ENCODE assay signal across 8 cellular contexts in genomic region chr6:13574571-13575376, GRCh38. TPM values are rescaled to one million over a fixed set of nuclear protein-coding genes. Genes with fewer than 3 reads are reported as not detected.
DNase-seq lines count a peak whose midpoint lies in the region; ATAC-seq and TF ChIP-seq lines count a peak whose summit lies in the region.

TSS of gene SIRT5 (plus strand) at chr6:13574601. CDS start at chr6:13584111, 9,510 bp downstream.

- WGBS in lower leg skin, 2 donors = 0 to 1% methylated on average over 43 to 50 of the region's 52 CpGs

- peak within 1 kb of the TSS; percentile 95 to 99 (median 97) for H3K27ac Mint-ChIP-seq in CD14-positive monocyte

- peaks cover 0 to 5% of the 10 kb centered on the region in 2 donors for H3K36me3 Mint-ChIP-seq in CD14-positive monocyte

- TF ChIP-seq POLR2A in lower leg skin (IDR thresholded peaks at IDR 0.05) = no peak

- H3K4me1 Mint-ChIP-seq in CD14-positive monocyte = peaks cover 18% of the 10 kb centered on the region

- no peak for TF ChIP-seq CTCF in CD14-positive monocyte (IDR thresholded peaks at IDR 0.05)
- TF ChIP-seq CTCF in lower leg skin (IDR thresholded peaks at IDR 0.05) = no peak

- intact Hi-C loops in CD14-positive monocyte (cut with micrococcal nuclease) (loop anchor here (5.0 to 10.0 kb wide), 5 partner anchors 43 to 237 kb away; partner anchors contain the start of genes GFOD1 (in 2 of the 2) and NOL7 (in 1 of the 2)), lower leg skin (cut with DNase I; ENCODE audit: low total_unique reads) (no loop called here)

- H3K27me3 Mint-ChIP-seq in CD14-positive monocyte (ENCODE audit: low read depth in 3 of 3) = peaks cover 4 to 6% (median 4%) of the 10 kb centered on the region in 3 donors

- H3K4me3 ChIP-seq in lower leg skin (ENCODE audit: low read depth, poor library complexity, severe bottlenecking) = peak within 1 kb of the TSS; percentile 60

- peaks cover 0 to 3% (median 0%) of the 10 kb centered on the region in 7 donors for H3K9me3 Mint-ChIP-seq in CD14-positive monocyte

- peak; percentile 64 for ATAC-seq in GM19328 (IDR thresholded peaks at IDR 0.05; ENCODE audit: unreplicated experiment)
- ATAC-seq in HG03469 (IDR thresholded peaks at IDR 0.05; ENCODE audit: unreplicated experiment) = peak; percentile 31

- peak within 1 kb of the TSS; percentile 96 to 97 for H3K4me3 Mint-ChIP-seq in CD14-positive monocyte

- peak; percentile 75 for DNase-seq in CD14-positive monocyte (ENCODE audit: low spot score)
- peak; percentile 96 to 98 for DNase-seq in NCI-H526 (lab: John Stamatoyannopoulos, UW)
- DNase-seq in activated CD4-positive, alpha-beta T cell treated with anti-CD3 and anti-CD28 coated beads, Interleukin-2, amount 50 U/mL, for 1 hour = peak; percentile 60
- DNase-seq in dermis blood vessel endothelial cell = peak; percentile 84
- DNase-seq in lower leg skin (ENCODE audit: low spot score in 2 of 2) = peak; percentile 80 to 96
- DNase-seq in stimulated activated CD4-positive, alpha-beta T cell treated with anti-CD3 and anti-CD28 coated beads, Interleukin-4, amount 100 ng/mL, for 48 hours (ENCODE audit: low read depth in 2 of 2) = peak; percentile 70 to 74

RNA-seq across cellular contexts. Expression of gene SIRT5, which starts in this region (rescaled TPM):
- polyA plus RNA-seq in CD14-positive monocyte = 1 to 10 TPM; 3.3 to 5.0 TPM
- total RNA-seq in dermis blood vessel endothelial cell (9.7 and 10.6 TPM in 2 replicates), lower leg skin (10 to 100 TPM in 1 of 4 donors, 1 to 10 TPM in 3; 5.5 to 12.7 (median 5.9) TPM)

Comparison
In these comparisons a context has a peak if more than half of its experiments do, and no peak if none do; other contexts are left out.
1. Peak in every context shown above with its lines: DNase-seq, ATAC-seq and H3K4me3 ChIP-seq.